In genomic region chr11:118705111-118705741, GRCh38 we compare ENCODE assay signal across 10 cellular contexts. TPM values are rescaled to one million over a fixed set of nuclear protein-coding genes. Genes with fewer than 3 reads are reported as not detected.
A peak's percentile ranks its signal among the peaks of the same experiment; 100 is the strongest.
DNase-seq lines count a peak whose midpoint lies in the region; ATAC-seq and TF ChIP-seq lines count a peak whose summit lies in the region.
"Had no signal": no experiment of that assay in that cellular context is flagged by ENCODE, and none has a peak within 500 bp of the region (broad histone marks: within the 10 kb centered on the region; RNA-seq: fewer than 3 reads in every experiment).

No MANE protein-coding gene starts in this region.

- H3K27ac Mint-ChIP-seq in activated CD8-positive, alpha-beta T cell treated with anti-CD3 and anti-CD28 coated beads for 36 hours, result peak overlapping the region; percentile 82

- peak; percentile 86 for ATAC-seq in activated CD8-positive, alpha-beta T cell treated with anti-CD3 and anti-CD28 coated beads for 36 hours
- no peak for ATAC-seq in HG03520 (IDR thresholded peaks at IDR 0.05; ENCODE audit: unreplicated experiment)
- ATAC-seq in GM18870 (IDR thresholded peaks at IDR 0.05; ENCODE audit: unreplicated experiment), result no peak
- ATAC-seq in GM19023 (IDR thresholded peaks at IDR 0.05; ENCODE audit: unreplicated experiment), result no peak

- intact Hi-C loops in activated CD8-positive, alpha-beta T cell treated with anti-CD3 and anti-CD28 coated beads for 36 hours (cut with micrococcal nuclease), result loop anchor here (5.0 kb wide), 1 partner anchor 242 kb away; no protein-coding TSS in a partner anchor

- peaks cover 28% of the 10 kb centered on the region for H3K4me1 Mint-ChIP-seq in activated CD8-positive, alpha-beta T cell treated with anti-CD3 and anti-CD28 coated beads for 36 hours (ENCODE audit: low read depth)

- no peaks in the 10 kb centered on the region for H3K27me3 Mint-ChIP-seq in activated CD8-positive, alpha-beta T cell treated with anti-CD3 and anti-CD28 coated beads for 36 hours

- CTCF ChIA-PET in activated CD8-positive, alpha-beta T cell treated with anti-CD3 and anti-CD28 coated beads for 36 hours (lab: Charles Lee), result interaction anchor here (0.8 to 2.8 kb wide), 5 partner anchors 10 to 86 kb away, joined by 3 to 21 read pairs (median 6); partner anchors contain the start of gene DDX6

- TF ChIP-seq CTCF in activated CD8-positive, alpha-beta T cell treated with anti-CD3 and anti-CD28 coated beads for 36 hours (IDR thresholded peaks at IDR 0.05), result no peak

- peak overlapping the region; percentile 41 for H3K4me3 Mint-ChIP-seq in activated CD8-positive, alpha-beta T cell treated with anti-CD3 and anti-CD28 coated beads for 36 hours

- POLR2A ChIA-PET in activated CD8-positive, alpha-beta T cell treated with anti-CD3 and anti-CD28 coated beads for 36 hours (lab: Charles Lee), result interaction anchor here (0.8 to 1.5 kb wide), 6 partner anchors 8 to 164 kb away, joined by 3 to 6 read pairs (median 3); no protein-coding TSS in a partner anchor

- H3K9me3 Mint-ChIP-seq in activated CD8-positive, alpha-beta T cell treated with anti-CD3 and anti-CD28 coated beads for 36 hours, result peaks cover 3% of the 10 kb centered on the region

- DNase-seq in Ammon's horn (ENCODE audit: low spot score) (peak; percentile 78), HT1080 (ENCODE audit: low read depth) (peak; percentile 63), inferior parietal cortex (ENCODE audit: extremely low spot score) (peak; percentile 61)
- DNase-seq in activated CD8-positive, alpha-beta T cell treated with anti-CD3 and anti-CD28 coated beads for 36 hours, result peak; percentile 70
- DNase-seq in NK-92 treated with Interleukin-12 subunit alpha and Interleukin-12 subunit beta, amount 100 ng/mL, for 24 hours (lab: John Stamatoyannopoulos, UW), result no peak
- DNase-seq: NCI-H1436 treated with DMSO at 0.1 percent for 48 hours had no signal

- H3K36me3 Mint-ChIP-seq in activated CD8-positive, alpha-beta T cell treated with anti-CD3 and anti-CD28 coated beads for 36 hours (ENCODE audit: low read depth), result peaks cover 4% of the 10 kb centered on the region

RNA-seq across cellular contexts. Expression of gene TREH, which starts 25.8 kb away (rescaled TPM):
- total RNA-seq in HT1080 (2014; rRNA removed; shearing (Covaris generic)), result not detected in 2 replicates
- not detected in 2 replicates for polyA plus RNA-seq in HT1080 (2015; cell fraction: cytosol; rRNA removed)
- polyA plus RNA-seq in HT1080 (2015; cell fraction: nucleus; rRNA removed), result not detected in 2 replicates
- total RNA-seq in activated CD8-positive, alpha-beta T cell treated with anti-CD3 and anti-CD28 coated beads for 36 hours, result not detected
- total RNA-seq: fibroblast of villous mesenchyme had no signal
